Comparison of ENCODE assay signal across 7 cellular contexts in the genomic region with DNA sequence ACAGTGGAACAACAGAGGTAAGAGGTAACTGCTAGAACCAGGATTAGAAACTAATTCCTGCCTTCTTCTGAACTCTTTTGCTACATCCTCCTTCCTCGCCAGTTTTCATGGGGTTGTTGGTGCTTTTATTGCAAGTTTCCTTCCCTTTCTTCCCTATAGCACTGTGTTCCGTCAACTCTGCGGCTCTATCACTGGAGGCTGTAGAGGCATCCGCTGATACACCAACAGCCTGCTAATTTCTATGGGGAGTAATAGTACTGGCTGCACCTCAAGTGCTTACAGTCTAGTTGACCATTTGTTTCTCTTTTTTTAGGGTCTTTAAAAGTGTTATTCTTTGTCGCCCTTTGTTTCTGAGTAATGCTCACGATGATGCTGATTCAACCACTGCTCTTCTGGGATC. TPM values are rescaled to one million over a fixed set of nuclear protein-coding genes. Genes with fewer than 3 reads are reported as not detected.
A peak's percentile ranks its signal among the peaks of the same experiment; 100 is the strongest.
DNase-seq lines count a peak whose midpoint lies in the region; ATAC-seq and TF ChIP-seq lines count a peak whose summit lies in the region.

No MANE protein-coding gene starts in this region.

- peak; percentile 23 for DNase-seq in GM12865 (ENCODE audit: low read depth)
- DNase-seq in activated T-helper 2 cell treated with anti-CD3 and anti-CD28 coated beads, Interferon-gamma antibody, Interleukin-2, Interleukin-4, amounts not matched to agents 10 μg/mL and 5 μg/mL and 100 μg/mL, durations not matched to agents 14 hours and 24 hours and 36 hours (ENCODE audit: low spot score): no peak
- no peak for DNase-seq in left lung
- DNase-seq in type B pancreatic cell (ENCODE audit: extremely low spot score, unreplicated experiment): no peak
- no peak for DNase-seq in medulla oblongata (ENCODE audit: extremely low spot score)

- peak overlapping the region; percentile 73 for H3K9ac ChIP-seq in HUES6 (ENCODE audit: low read length)

- H3K4me1 ChIP-seq in HUES6 (ENCODE audit: control insufficient read depth, insufficient read depth, low read length): peaks cover 13% of the 10 kb centered on the region
- H3K4me1 ChIP-seq in left lung: peaks cover 8 to 23% of the 10 kb centered on the region in 2 donors

- no peaks in the 10 kb centered on the region for H3K9me3 Mint-ChIP-seq in activated T-helper 2 cell treated with anti-CD3 and anti-CD28 coated beads, Interferon-gamma antibody, Interleukin-2, Interleukin-4, amounts not matched to agents 10 μg/mL and 5 μg/mL and 100 μg/mL, durations not matched to agents 14 hours and 24 hours and 36 hours
- H3K9me3 Mint-ChIP-seq in type B pancreatic cell: no peaks in the 10 kb centered on the region

- no peak overlapping the region for H3K27ac ChIP-seq in HUES6 (ENCODE audit: low read depth, low read length)
- H3K27ac ChIP-seq in left lung: no peak overlapping the region

- H3K4me3 Mint-ChIP-seq in activated T-helper 2 cell treated with anti-CD3 and anti-CD28 coated beads, Interferon-gamma antibody, Interleukin-2, Interleukin-4, amounts not matched to agents 10 μg/mL and 5 μg/mL and 100 μg/mL, durations not matched to agents 14 hours and 24 hours and 36 hours (ENCODE audit: low read depth): peak overlapping the region; percentile 99
- peak overlapping the region; percentile 100 for H3K4me3 Mint-ChIP-seq in type B pancreatic cell

- intact Hi-C loops in activated T-helper 2 cell treated with anti-CD3 and anti-CD28 coated beads, Interferon-gamma antibody, Interleukin-2, Interleukin-4, amounts not matched to agents 10 μg/mL and 5 μg/mL and 100 μg/mL, durations not matched to agents 14 hours and 24 hours and 36 hours (cut with micrococcal nuclease): loop anchor here (2.0 to 10.0 kb wide), 4 partner anchors 115 to 613 kb away; a partner anchor contains a TSS
- intact Hi-C loops in left lung (cut with DNase I): no loop called here

- H3K4me3 ChIP-seq in GM12865 (ENCODE audit: low read depth, low read length): peak overlapping the region; percentile 74
- H3K4me3 ChIP-seq in HUES6 (ENCODE audit: low read depth, low read length): peak overlapping the region; percentile 98
- peak overlapping the region; percentile 84 to 88 for H3K4me3 ChIP-seq in left lung

- TF ChIP-seq CTCF in GM12865 (IDR thresholded peaks at IDR 0.05; ENCODE audit: insufficient read depth, low read depth, low read length, missing control alignments) (no peak), left lung (IDR thresholded peaks at IDR 0.05) (no peak), type B pancreatic cell (conservative IDR thresholded peaks at IDR 0.05) (no peak)

- H3K9me3 ChIP-seq in HUES6 (ENCODE audit: control insufficient read depth, insufficient read depth, low read depth, low read length) (no peaks in the 10 kb centered on the region), left lung (no peaks in the 10 kb centered on the region)

- no peaks in the 10 kb centered on the region for H3K27me3 Mint-ChIP-seq in activated T-helper 2 cell treated with anti-CD3 and anti-CD28 coated beads, Interferon-gamma antibody, Interleukin-2, Interleukin-4, amounts not matched to agents 10 μg/mL and 5 μg/mL and 100 μg/mL, durations not matched to agents 14 hours and 24 hours and 36 hours (ENCODE audit: low read depth)
- H3K27me3 Mint-ChIP-seq in type B pancreatic cell: no peaks in the 10 kb centered on the region

- H3K4me1 Mint-ChIP-seq in activated T-helper 2 cell treated with anti-CD3 and anti-CD28 coated beads, Interferon-gamma antibody, Interleukin-2, Interleukin-4, amounts not matched to agents 10 μg/mL and 5 μg/mL and 100 μg/mL, durations not matched to agents 14 hours and 24 hours and 36 hours (ENCODE audit: low read depth): peaks cover 27% of the 10 kb centered on the region
- H3K4me1 Mint-ChIP-seq in type B pancreatic cell (ENCODE audit: unreplicated experiment): peaks cover 12% of the 10 kb centered on the region

- no peak for ATAC-seq in left lung
- no peak for ATAC-seq in GM19395 (IDR thresholded peaks at IDR 0.05; ENCODE audit: unreplicated experiment)

- H3K36me3 ChIP-seq in HUES6 (ENCODE audit: control insufficient read depth, insufficient read depth, low read length) (peaks cover 14% of the 10 kb centered on the region), left lung (peaks cover 0 to 8% of the 10 kb centered on the region in 2 donors)

- peaks cover 14% of the 10 kb centered on the region for H3K36me3 Mint-ChIP-seq in activated T-helper 2 cell treated with anti-CD3 and anti-CD28 coated beads, Interferon-gamma antibody, Interleukin-2, Interleukin-4, amounts not matched to agents 10 μg/mL and 5 μg/mL and 100 μg/mL, durations not matched to agents 14 hours and 24 hours and 36 hours (ENCODE audit: low read depth)
- H3K36me3 Mint-ChIP-seq in type B pancreatic cell: peaks cover 5% of the 10 kb centered on the region

- H3K27ac Mint-ChIP-seq in activated T-helper 2 cell treated with anti-CD3 and anti-CD28 coated beads, Interferon-gamma antibody, Interleukin-2, Interleukin-4, amounts not matched to agents 10 μg/mL and 5 μg/mL and 100 μg/mL, durations not matched to agents 14 hours and 24 hours and 36 hours: peak overlapping the region; percentile 97
- H3K27ac Mint-ChIP-seq in type B pancreatic cell: peak overlapping the region; percentile 94

- H3K27me3 ChIP-seq in HUES6 (ENCODE audit: control insufficient read depth, insufficient read depth, low read length) (no peaks in the 10 kb centered on the region), left lung (no peaks in the 10 kb centered on the region)

RNA-seq across cellular contexts. Expression of a gene that starts 0.8 kb away (rescaled TPM):
- 25.0 and 26.3 TPM in 2 replicates for total RNA-seq in activated T-helper 2 cell treated with anti-CD3 and anti-CD28 coated beads, Interferon-gamma antibody, Interleukin-2, Interleukin-4, amounts not matched to agents 10 μg/mL and 5 μg/mL and 100 μg/mL, durations not matched to agents 14 hours and 24 hours and 36 hours
- total RNA-seq in left lung (1 to 10 TPM; 7.0 to 7.1 TPM), type B pancreatic cell (ENCODE audit: low replicate concordance) (18.1 and 31.9 TPM in 2 replicates)

RNA-seq across cellular contexts. Expression of a gene that starts 20.6 kb away (rescaled TPM):
- total RNA-seq in activated T-helper 2 cell treated with anti-CD3 and anti-CD28 coated beads, Interferon-gamma antibody, Interleukin-2, Interleukin-4, amounts not matched to agents 10 μg/mL and 5 μg/mL and 100 μg/mL, durations not matched to agents 14 hours and 24 hours and 36 hours: not detected in 2 replicates
- total RNA-seq in left lung: under 1 TPM; 0.29 to 0.39 TPM
- total RNA-seq in type B pancreatic cell (ENCODE audit: low replicate concordance): not detected in 2 replicates
